Comparison of ENCODE assay signal across 13 cellular contexts in genomic region chr13:75986818-75987217, GRCh38.
DNase-seq lines count a peak whose midpoint lies in the region; ATAC-seq and TF ChIP-seq lines count a peak whose summit lies in the region.
"Had no signal": no experiment of that assay in that cellular context is flagged by ENCODE, and none has a peak within 500 bp of the region (broad histone marks: within the 10 kb centered on the region; RNA-seq: fewer than 3 reads in every experiment).

No MANE protein-coding gene starts in this region.

- H3K27me3 Mint-ChIP-seq in activated T-cell treated with anti-CD3 and anti-CD28 coated beads, Interleukin-2, amount 50 U/mL, for 4 hours (ENCODE audit: low read depth) = peaks cover 2% of the 10 kb centered on the region

- H3K9me3 Mint-ChIP-seq in activated T-cell treated with anti-CD3 and anti-CD28 coated beads, Interleukin-2, amount 50 U/mL, for 4 hours = peaks cover 8% of the 10 kb centered on the region

- no peak overlapping the region for H3K27ac ChIP-seq in Peyer's patch
- H3K27ac ChIP-seq: ascending aorta; BLaER1 treated with 17β-estradiol and CSF1 and Interleukin-3, amounts not matched to agents 10 nM and 100 nM; spleen had no signal

- H3K4me1 ChIP-seq in Peyer's patch = no peaks in the 10 kb centered on the region
- H3K4me1 ChIP-seq: ascending aorta, spleen had no signal

- H3K27me3 ChIP-seq in Peyer's patch = no peaks in the 10 kb centered on the region
- H3K27me3 ChIP-seq: ascending aorta; BLaER1 treated with 17β-estradiol and CSF1 and Interleukin-3, amounts not matched to agents 10 nM and 100 nM; spleen had no signal

- H3K9me3 ChIP-seq in Peyer's patch = no peaks in the 10 kb centered on the region

- H3K36me3 Mint-ChIP-seq in activated T-cell treated with anti-CD3 and anti-CD28 coated beads, Interleukin-2, amount 50 U/mL, for 4 hours (ENCODE audit: insufficient read depth) = no peaks in the 10 kb centered on the region

- ATAC-seq in GM18508 (IDR thresholded peaks at IDR 0.05; ENCODE audit: insufficient read depth, unreplicated experiment) (peak; percentile 99), HG02973 (IDR thresholded peaks at IDR 0.05; ENCODE audit: unreplicated experiment) (peak; percentile 98)
- no peak for ATAC-seq in activated T-cell treated with anti-CD3 and anti-CD28 coated beads, Interleukin-2, amount 50 U/mL, for 4 hours

- H3K4me1 Mint-ChIP-seq in activated T-cell treated with anti-CD3 and anti-CD28 coated beads, Interleukin-2, amount 50 U/mL, for 4 hours (ENCODE audit: low read depth) = no peaks in the 10 kb centered on the region

- DNase-seq in GM20000 (ENCODE audit: low spot score) (peak; percentile 25), NCI-H82 treated with DMSO at 0.1 percent for 48 hours (lab: John Stamatoyannopoulos, UW; ENCODE audit: unreplicated experiment) (peak; percentile 62), NCI-H187 treated with DMSO at 0.1 percent for 48 hours (lab: John Stamatoyannopoulos, UW) (no peak), Peyer's patch (no peak), OCI-M2 (lab: John Stamatoyannopoulos, UW; ENCODE audit: unreplicated experiment) (no peak)
- no peak for DNase-seq in activated T-cell treated with anti-CD3 and anti-CD28 coated beads, Interleukin-2, amount 50 U/mL, for 4 hours
- DNase-seq: NCI-H510A, nephron progenitor cell, spleen had no signal

- TF ChIP-seq CTCF in GM20000 (IDR thresholded peaks at IDR 0.05; ENCODE audit: extremely low read depth, missing control alignments) (no peak), Peyer's patch (IDR thresholded peaks at IDR 0.05) (no peak)

- no peak overlapping the region for H3K4me3 Mint-ChIP-seq in activated T-cell treated with anti-CD3 and anti-CD28 coated beads, Interleukin-2, amount 50 U/mL, for 4 hours
- H3K4me3 Mint-ChIP-seq: nephron progenitor cell had no signal

- TF ChIP-seq POLR2A in Peyer's patch (IDR thresholded peaks at IDR 0.05) = no peak

- no peak overlapping the region for H3K4me3 ChIP-seq in Peyer's patch
- H3K4me3 ChIP-seq: ascending aorta; BLaER1 treated with 17β-estradiol and CSF1 and Interleukin-3, amounts not matched to agents 10 nM and 100 nM; spleen had no signal

- no peaks in the 10 kb centered on the region for H3K36me3 ChIP-seq in Peyer's patch
- H3K36me3 ChIP-seq: ascending aorta; BLaER1 treated with 17β-estradiol and CSF1 and Interleukin-3, amounts not matched to agents 10 nM and 100 nM; spleen had no signal

Comparison
In these comparisons a context has a peak if more than half of its experiments do, and no peak if none do; other contexts are left out.
1. ATAC-seq: peak in GM18508 (single experiment) and HG02973 (single experiment); none in activated T-cell treated with anti-CD3 and anti-CD28 coated beads, Interleukin-2, amount 50 U/mL, for 4 hours (0 of 2).
2. DNase-seq: peak in GM20000 (single experiment) and NCI-H82 treated with DMSO at 0.1 percent for 48 hours (single experiment); none in activated T-cell treated with anti-CD3 and anti-CD28 coated beads, Interleukin-2, amount 50 U/mL, for 4 hours (single experiment), NCI-H187 treated with DMSO at 0.1 percent for 48 hours (single experiment), Peyer's patch (0 of 3) and OCI-M2 (single experiment).